ENCODE assay signal across 15 cellular contexts in genomic region chr1:14499312-14500040, GRCh38.
A peak's percentile ranks its signal among the peaks of the same experiment; 100 is the strongest.
DNase-seq lines count a peak whose midpoint lies in the region; ATAC-seq and TF ChIP-seq lines count a peak whose summit lies in the region.
"Had no signal": no experiment of that assay in that cellular context is flagged by ENCODE, and none has a peak within 500 bp of the region (broad histone marks: within the 10 kb centered on the region; RNA-seq: fewer than 3 reads in every experiment).

No MANE protein-coding gene starts in this region.

- TF ChIP-seq CTCF in GM23338 (conservative IDR thresholded peaks at IDR 0.05; ENCODE audit: low read depth in 2 of 2), result no peak

- H3K4me1 ChIP-seq in BLaER1 treated with 17β-estradiol and CSF1 and Interleukin-3, amounts not matched to agents 10 nM and 100 nM, result peaks cover 3 to 17% (median 8%) of the 10 kb centered on the region in 10 experiments; a peak in 14 of 20 replicates
- no peaks in the 10 kb centered on the region for H3K4me1 ChIP-seq in GM23338 (ENCODE audit: insufficient read depth)

- H3K9ac ChIP-seq in BLaER1 treated with 17β-estradiol and CSF1 and Interleukin-3, amounts not matched to agents 10 nM and 100 nM, result no peak overlapping the region

- no peak overlapping the region for H3K4me3 Mint-ChIP-seq in GM23338
- H3K4me3 Mint-ChIP-seq: CD4-positive, alpha-beta memory T cell; HFFc6 had no signal

- no peaks in the 10 kb centered on the region for H3K36me3 Mint-ChIP-seq in GM23338 (ENCODE audit: low read depth)
- H3K36me3 Mint-ChIP-seq: CD4-positive, alpha-beta memory T cell had no signal

- ATAC-seq in GM23338, result no peak

- H4K20me1 ChIP-seq in BLaER1 treated with 17β-estradiol and CSF1 and Interleukin-3, amounts not matched to agents 10 nM and 100 nM, result no peaks in the 10 kb centered on the region
- H4K20me1 ChIP-seq in GM23338 (replicated peaks; ENCODE audit: insufficient read depth), result no peaks in the 10 kb centered on the region

- H3K27me3 ChIP-seq in BLaER1 treated with 17β-estradiol and CSF1 and Interleukin-3, amounts not matched to agents 10 nM and 100 nM, result no peaks in the 10 kb centered on the region
- H3K27me3 ChIP-seq in GM23338 (ENCODE audit: insufficient read depth), result no peaks in the 10 kb centered on the region

- H3K27ac ChIP-seq in BLaER1 treated with 17β-estradiol and CSF1 and Interleukin-3, amounts not matched to agents 10 nM and 100 nM, result no peak overlapping the region
- no peak overlapping the region for H3K27ac ChIP-seq in GM23338 (ENCODE audit: low read depth)
- H3K27ac ChIP-seq: HL-60 had no signal

- peak overlapping the region in 6 of 11 experiments; percentile 22 to 80 (median 50); a peak in 9 of 22 replicates for H3K4me2 ChIP-seq in BLaER1 treated with 17β-estradiol and CSF1 and Interleukin-3, amounts not matched to agents 10 nM and 100 nM
- H3K4me2 ChIP-seq in GM23338, result no peak overlapping the region

- H3K27me3 Mint-ChIP-seq in GM23338 (ENCODE audit: insufficient read depth, low read depth, poor library complexity), result no peaks in the 10 kb centered on the region

- peak overlapping the region; percentile 10; the same call in 1 of the 2 replicates for H2AFZ ChIP-seq in GM23338

- H3K36me3 ChIP-seq in BLaER1 treated with 17β-estradiol and CSF1 and Interleukin-3, amounts not matched to agents 10 nM and 100 nM, result no peaks in the 10 kb centered on the region
- H3K36me3 ChIP-seq in GM23338 (ENCODE audit: insufficient read depth), result no peaks in the 10 kb centered on the region

- no peaks in the 10 kb centered on the region for H3K79me2 ChIP-seq in GM23338 (replicated peaks; ENCODE audit: insufficient read depth)

- peaks cover 13% of the 10 kb centered on the region; the same call in 2 of the 3 replicates for H3K4me1 Mint-ChIP-seq in GM23338
- H3K4me1 Mint-ChIP-seq: CD4-positive, alpha-beta memory T cell had no signal

- no peak for DNase-seq in GM23338 (ENCODE audit: low spot score)
- peak; percentile 37 for DNase-seq in NCI-H146 treated with DMSO at 0.1 percent for 48 hours (lab: John Stamatoyannopoulos, UW; ENCODE audit: unreplicated experiment)
- peak; percentile 71 for DNase-seq in mucosa of gallbladder (ENCODE audit: low spot score)
- no peak for DNase-seq in NCI-H2171 treated with DMSO at 0.1 percent for 48 hours (lab: John Stamatoyannopoulos, UW)
- DNase-seq in DMS153 (lab: John Stamatoyannopoulos, UW), result no peak
- no peak for DNase-seq in germinal center (ENCODE audit: low spot score)
- DNase-seq: ACHN; C1 segment of cervical spinal cord; CD4-positive, alpha-beta memory T cell; DND-41; GDM1; HCEC 1CT; HFFc6 had no signal

- H3K9me3 ChIP-seq in BLaER1 treated with 17β-estradiol and CSF1 and Interleukin-3, amounts not matched to agents 10 nM and 100 nM (replicated peaks in 1 of 11), result no peaks in the 10 kb centered on the region

- peaks cover 5% of the 10 kb centered on the region; the same call in 1 of the 2 replicates for H3K9me2 ChIP-seq in GM23338 (ENCODE audit: insufficient read depth)

- H3K27ac Mint-ChIP-seq in GM23338, result no peak overlapping the region
- H3K27ac Mint-ChIP-seq: CD4-positive, alpha-beta memory T cell; HFFc6 had no signal

- no peaks in the 10 kb centered on the region for H3F3A ChIP-seq in GM23338 (replicated peaks; ENCODE audit: low read depth)

- H3K4me3 ChIP-seq in BLaER1 treated with 17β-estradiol and CSF1 and Interleukin-3, amounts not matched to agents 10 nM and 100 nM, result no peak overlapping the region
- no peak overlapping the region for H3K4me3 ChIP-seq in GM23338

- H3K9me3 Mint-ChIP-seq in GM23338, result no peaks in the 10 kb centered on the region

TF ChIP-seq in GM23338, 12 proteins besides CTCF, POLR2A, EP300 and RAD21:
- TF ChIP-seq ZNF114 (CRISPR knock-in tag; IDR thresholded peaks at IDR 0.05) (no peak), STAT1 (IDR thresholded peaks at IDR 0.05; ENCODE audit: unreplicated experiment) (no peak), CREB1 (CRISPR knock-in tag; IDR thresholded peaks at IDR 0.05; ENCODE audit: low read depth) (no peak), EZH2phosphoT487 (IDR thresholded peaks at IDR 0.05; ENCODE audit: unreplicated experiment) (no peak), REST (IDR thresholded peaks at IDR 0.05; ENCODE audit: unreplicated experiment) (no peak), ZNF331 (CRISPR knock-in tag; IDR thresholded peaks at IDR 0.05; ENCODE audit: low read depth) (no peak), EZH2 (IDR thresholded peaks at IDR 0.05; ENCODE audit: low read depth, unreplicated experiment) (no peak), NANOG (IDR thresholded peaks at IDR 0.05; ENCODE audit: borderline replicate concordance) (no peak), JUNB (IDR thresholded peaks at IDR 0.05; ENCODE audit: unreplicated experiment) (no peak)
TF ChIP-seq in GM23338: peak in this region for 0.

Comparison
In these comparisons a context has a peak if more than half of its experiments do, and no peak if none do; other contexts are left out.
1. DNase-seq: peak in NCI-H146 treated with DMSO at 0.1 percent for 48 hours (single experiment) and mucosa of gallbladder (single experiment); none in GM23338 (single experiment), NCI-H2171 treated with DMSO at 0.1 percent for 48 hours (single experiment), DMS153 (single experiment) and germinal center (single experiment).